Comparison of ENCODE assay signal across 17 cellular contexts in genomic region chr1:204448991-204449390, GRCh38. TPM values are rescaled to one million over a fixed set of nuclear protein-coding genes. Genes with fewer than 3 reads are reported as not detected.
A peak's percentile ranks its signal among the peaks of the same experiment; 100 is the strongest.
DNase-seq lines count a peak whose midpoint lies in the region; ATAC-seq and TF ChIP-seq lines count a peak whose summit lies in the region.
"Had no signal": no experiment of that assay in that cellular context is flagged by ENCODE, and none has a peak within 500 bp of the region (broad histone marks: within the 10 kb centered on the region; RNA-seq: fewer than 3 reads in every experiment).

No MANE protein-coding gene starts in this region.

- peaks cover 48% of the 10 kb centered on the region for H3K36me3 Mint-ChIP-seq in activated CD4-positive, alpha-beta memory T cell treated with anti-CD3 and anti-CD28 coated beads, Interleukin-2, amount 10 ng/mL, durations not matched to agents 7 days and 5 days (ENCODE audit: low read depth)
- peaks cover 4 to 37% (median 17%) of the 10 kb centered on the region in 5 donors for H3K36me3 Mint-ChIP-seq in naive thymus-derived CD4-positive, alpha-beta T cell
- H3K36me3 Mint-ChIP-seq in type B pancreatic cell = peaks cover 42% of the 10 kb centered on the region

- TF ChIP-seq CTCF in right atrium auricular region (IDR thresholded peaks at IDR 0.05) (no peak), type B pancreatic cell (conservative IDR thresholded peaks at IDR 0.05) (no peak)

- POLR2A ChIA-PET in activated CD4-positive, alpha-beta memory T cell treated with anti-CD3 and anti-CD28 coated beads, Interleukin-2, amount 10 ng/mL, durations not matched to agents 7 days and 5 days (lab: Charles Lee) = interaction anchor here (0.6 to 6.0 kb wide), 4 partner anchors 40 to 547 kb away, joined by 3 to 57 read pairs (median 8); partner anchors contain the start of gene PIK3C2B
- POLR2A ChIA-PET in naive thymus-derived CD4-positive, alpha-beta T cell (lab: Charles Lee) = interaction anchor here (0.7 to 1.6 kb wide), 6 partner anchors 9 to 54 kb away, joined by 3 to 4 read pairs (median 3); partner anchors contain the start of gene PIK3C2B

- no peak for ATAC-seq in naive thymus-derived CD4-positive, alpha-beta T cell
- ATAC-seq in HG02852 (IDR thresholded peaks at IDR 0.05; ENCODE audit: unreplicated experiment) = no peak
- ATAC-seq: foreskin keratinocyte had no signal

- no peaks in the 10 kb centered on the region for H3K27me3 ChIP-seq in right atrium auricular region
- no peaks in the 10 kb centered on the region for H3K27me3 ChIP-seq in naive thymus-derived CD4-positive, alpha-beta T cell (ENCODE audit: control insufficient read depth in 2 of 2, insufficient read depth in 2 of 2, low read length in 2 of 2)
- H3K27me3 ChIP-seq: adrenal gland, foreskin keratinocyte, MG63 had no signal

- H3K4me3 Mint-ChIP-seq in activated CD4-positive, alpha-beta memory T cell treated with anti-CD3 and anti-CD28 coated beads, Interleukin-2, amount 10 ng/mL, durations not matched to agents 7 days and 5 days = no peak overlapping the region
- no peak overlapping the region for H3K4me3 Mint-ChIP-seq in naive thymus-derived CD4-positive, alpha-beta T cell
- H3K4me3 Mint-ChIP-seq in type B pancreatic cell = no peak overlapping the region
- H3K4me3 Mint-ChIP-seq: activated CD4-positive, alpha-beta T cell treated with anti-CD3 and anti-CD28 coated beads, Interleukin-2, amount 10 ng/mL, durations not matched to agents 24 days and 14 days; H9 had no signal

- H3K9me3 Mint-ChIP-seq in activated CD4-positive, alpha-beta memory T cell treated with anti-CD3 and anti-CD28 coated beads, Interleukin-2, amount 10 ng/mL, durations not matched to agents 7 days and 5 days = no peaks in the 10 kb centered on the region
- H3K9me3 Mint-ChIP-seq in naive thymus-derived CD4-positive, alpha-beta T cell = no peaks in the 10 kb centered on the region
- H3K9me3 Mint-ChIP-seq in type B pancreatic cell = no peaks in the 10 kb centered on the region
- H3K9me3 Mint-ChIP-seq: activated CD4-positive, alpha-beta T cell treated with anti-CD3 and anti-CD28 coated beads, Interleukin-2, amount 10 ng/mL, durations not matched to agents 24 days and 14 days; H9 had no signal

- peak overlapping the region; percentile 23 for H3K27ac Mint-ChIP-seq in activated CD4-positive, alpha-beta memory T cell treated with anti-CD3 and anti-CD28 coated beads, Interleukin-2, amount 10 ng/mL, durations not matched to agents 7 days and 5 days
- H3K27ac Mint-ChIP-seq in naive thymus-derived CD4-positive, alpha-beta T cell = peak overlapping the region; percentile 18 to 73 (median 65)
- H3K27ac Mint-ChIP-seq in type B pancreatic cell = peak overlapping the region; percentile 65
- H3K27ac Mint-ChIP-seq: H9 had no signal

- H3K4me1 Mint-ChIP-seq in activated CD4-positive, alpha-beta memory T cell treated with anti-CD3 and anti-CD28 coated beads, Interleukin-2, amount 10 ng/mL, durations not matched to agents 7 days and 5 days = peaks cover 68% of the 10 kb centered on the region
- H3K4me1 Mint-ChIP-seq in naive thymus-derived CD4-positive, alpha-beta T cell = peaks cover 10 to 42% (median 29%) of the 10 kb centered on the region in 7 donors
- peaks cover 28% of the 10 kb centered on the region for H3K4me1 Mint-ChIP-seq in type B pancreatic cell (ENCODE audit: unreplicated experiment)

- CTCF ChIA-PET in activated CD4-positive, alpha-beta memory T cell treated with anti-CD3 and anti-CD28 coated beads, Interleukin-2, amount 10 ng/mL, durations not matched to agents 7 days and 5 days (lab: Charles Lee) = interaction anchor here (0.6 to 10.6 kb wide), 5 partner anchors 18 to 702 kb away, joined by 3 to 519 read pairs (median 4); partner anchors contain the start of gene PIK3C2B
- CTCF ChIA-PET in naive thymus-derived CD4-positive, alpha-beta T cell (lab: Charles Lee) = interaction anchor here (0.7 to 22.5 kb wide), 5 partner anchors 9 to 359 kb away, joined by 5 to 434 read pairs (median 8); partner anchors contain the start of gene PIK3C2B

- H3K27me3 Mint-ChIP-seq in activated CD4-positive, alpha-beta memory T cell treated with anti-CD3 and anti-CD28 coated beads, Interleukin-2, amount 10 ng/mL, durations not matched to agents 7 days and 5 days = no peaks in the 10 kb centered on the region
- H3K27me3 Mint-ChIP-seq in naive thymus-derived CD4-positive, alpha-beta T cell = no peaks in the 10 kb centered on the region
- no peaks in the 10 kb centered on the region for H3K27me3 Mint-ChIP-seq in type B pancreatic cell
- H3K27me3 Mint-ChIP-seq: activated CD4-positive, alpha-beta T cell treated with anti-CD3 and anti-CD28 coated beads, Interleukin-2, amount 10 ng/mL, durations not matched to agents 24 days and 14 days had no signal

- intact Hi-C loops in cardiac septum (cut with DNase I) = no loop called here
- intact Hi-C loops in naive thymus-derived CD4-positive, alpha-beta T cell (cut with micrococcal nuclease) = loop anchor here in 1 of 2 donors (5.0 kb wide), 1 partner anchor 313 kb away; no protein-coding TSS in a partner anchor

- peaks cover 0 to 50% of the 10 kb centered on the region in 2 donors for H3K4me1 ChIP-seq in right atrium auricular region
- peaks cover 14 to 18% of the 10 kb centered on the region in 2 donors for H3K4me1 ChIP-seq in naive thymus-derived CD4-positive, alpha-beta T cell (ENCODE audit: control insufficient read depth in 2 of 2, insufficient read depth in 2 of 2, low read length in 2 of 2)

- H3K9me3 ChIP-seq in right atrium auricular region = no peaks in the 10 kb centered on the region
- no peaks in the 10 kb centered on the region for H3K9me3 ChIP-seq in naive thymus-derived CD4-positive, alpha-beta T cell (ENCODE audit: control insufficient read depth in 2 of 3, low read length in 3 of 3)
- H3K9me3 ChIP-seq: adrenal gland, MG63 had no signal

- H3K36me3 ChIP-seq in right atrium auricular region = peaks cover 37% of the 10 kb centered on the region
- H3K36me3 ChIP-seq in naive thymus-derived CD4-positive, alpha-beta T cell (ENCODE audit: control insufficient read depth in 2 of 3, insufficient read depth in 3 of 3, low read length in 3 of 3) = peaks cover 6 to 68% (median 6%) of the 10 kb centered on the region in 3 experiments
- H3K36me3 ChIP-seq: MG63 had no signal

- H3K4me3 ChIP-seq in right atrium auricular region = no peak overlapping the region
- no peak overlapping the region for H3K4me3 ChIP-seq in naive thymus-derived CD4-positive, alpha-beta T cell (ENCODE audit: low read length)
- H3K4me3 ChIP-seq: adrenal gland, MG63 had no signal

- no peak for DNase-seq in right atrium auricular region (ENCODE audit: low spot score)
- DNase-seq in cardiac septum (ENCODE audit: low spot score) = no peak
- DNase-seq in activated CD4-positive, alpha-beta memory T cell treated with anti-CD3 and anti-CD28 coated beads, Interleukin-2, amount 10 ng/mL, durations not matched to agents 7 days and 5 days = no peak
- no peak for DNase-seq in naive thymus-derived CD4-positive, alpha-beta T cell
- DNase-seq in type B pancreatic cell (ENCODE audit: extremely low spot score, unreplicated experiment) = no peak
- no peak for DNase-seq in midbrain (lab: John Stamatoyannopoulos, UW)
- DNase-seq in activated CD8-positive, alpha-beta memory T cell treated with anti-CD3 and anti-CD28 coated beads, Interleukin-2, amount 50 U/mL, for 4 hours = no peak
- DNase-seq: activated CD4-positive, alpha-beta T cell treated with anti-CD3 and anti-CD28 coated beads, Interleukin-2, amount 10 ng/mL, durations not matched to agents 24 days and 14 days; caudate nucleus; H9; MG63; NCI-H1694 treated with DMSO at 0.1 percent for 48 hours; SHP77 treated with DMSO at 0.1 percent for 48 hours; T1000 had no signal

- peak overlapping the region; percentile 21 to 82 for H3K27ac ChIP-seq in right atrium auricular region
- H3K27ac ChIP-seq in naive thymus-derived CD4-positive, alpha-beta T cell (ENCODE audit: low read depth, low read length) = no peak overlapping the region
- H3K27ac ChIP-seq: adrenal gland, foreskin keratinocyte had no signal

RNA-seq across cellular contexts. Expression of gene PPP1R15B, which starts 37.4 kb away (rescaled TPM):
- total RNA-seq in right atrium auricular region = 10 to 100 TPM; 27.3 to 30.9 TPM
- total RNA-seq in cardiac septum = 21.2 TPM
- total RNA-seq in activated CD4-positive, alpha-beta memory T cell treated with anti-CD3 and anti-CD28 coated beads, Interleukin-2, amount 10 ng/mL, durations not matched to agents 7 days and 5 days = 10 to 100 TPM; 76.0 to 76.1 TPM
- total RNA-seq in naive thymus-derived CD4-positive, alpha-beta T cell = 100 to 1,000 TPM in 2 of 5 experiments, 10 to 100 TPM in 3; 69.5 to 175 (median 73.0) TPM
- polyA plus RNA-seq in naive thymus-derived CD4-positive, alpha-beta T cell = 10 to 100 TPM; 14.1 to 19.3 TPM
- total RNA-seq in type B pancreatic cell (ENCODE audit: low replicate concordance) = 43.3 and 48.9 TPM in 2 replicates

RNA-seq across cellular contexts. Expression of gene PIK3C2B, which starts 45.6 kb away (rescaled TPM):
- 10 to 100 TPM; 13.1 to 19.4 TPM for total RNA-seq in right atrium auricular region
- total RNA-seq in cardiac septum = 28.8 TPM
- total RNA-seq in activated CD4-positive, alpha-beta memory T cell treated with anti-CD3 and anti-CD28 coated beads, Interleukin-2, amount 10 ng/mL, durations not matched to agents 7 days and 5 days = 10 to 100 TPM; 31.0 to 32.0 TPM
- total RNA-seq in naive thymus-derived CD4-positive, alpha-beta T cell = 10 to 100 TPM; 26.8 to 41.9 (median 32.5) TPM
- polyA plus RNA-seq in naive thymus-derived CD4-positive, alpha-beta T cell = 1 to 10 TPM; 2.7 to 4.2 TPM
- total RNA-seq in type B pancreatic cell (ENCODE audit: low replicate concordance) = 55.1 and 77.5 TPM in 2 replicates
